1 cellular context compared by ENCODE assay signal in the genomic region with DNA sequence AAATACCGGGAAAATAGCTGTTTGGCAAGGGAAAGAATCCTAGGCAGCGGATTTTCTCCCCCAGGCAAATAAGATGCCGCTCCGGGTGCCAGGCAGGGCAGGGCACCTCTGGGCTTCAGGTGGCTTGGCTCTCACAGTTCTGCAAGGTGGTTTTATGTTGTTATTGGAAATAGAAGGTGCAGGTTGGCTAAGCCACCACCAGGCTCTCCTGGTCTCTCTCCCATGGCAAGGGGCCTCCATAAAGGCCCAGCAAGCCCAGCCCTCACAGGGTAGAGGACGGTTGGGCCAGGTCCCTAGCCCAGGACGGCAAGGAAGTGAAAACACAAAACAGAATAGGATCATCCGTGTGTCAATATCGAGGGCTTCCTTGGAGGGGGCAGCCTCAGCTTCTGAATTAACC.
TF ChIP-seq lines count a peak whose summit lies in the region.

No MANE protein-coding gene starts in this region.

TF ChIP-seq in HepG2, 621 proteins besides CTCF, POLR2A, EP300 and RAD21:
- TF ChIP-seq ZNF331 (CRISPR knock-in tag; IDR thresholded peaks at IDR 0.05), result peak; percentile 59
- TF ChIP-seq, protein P1, sequence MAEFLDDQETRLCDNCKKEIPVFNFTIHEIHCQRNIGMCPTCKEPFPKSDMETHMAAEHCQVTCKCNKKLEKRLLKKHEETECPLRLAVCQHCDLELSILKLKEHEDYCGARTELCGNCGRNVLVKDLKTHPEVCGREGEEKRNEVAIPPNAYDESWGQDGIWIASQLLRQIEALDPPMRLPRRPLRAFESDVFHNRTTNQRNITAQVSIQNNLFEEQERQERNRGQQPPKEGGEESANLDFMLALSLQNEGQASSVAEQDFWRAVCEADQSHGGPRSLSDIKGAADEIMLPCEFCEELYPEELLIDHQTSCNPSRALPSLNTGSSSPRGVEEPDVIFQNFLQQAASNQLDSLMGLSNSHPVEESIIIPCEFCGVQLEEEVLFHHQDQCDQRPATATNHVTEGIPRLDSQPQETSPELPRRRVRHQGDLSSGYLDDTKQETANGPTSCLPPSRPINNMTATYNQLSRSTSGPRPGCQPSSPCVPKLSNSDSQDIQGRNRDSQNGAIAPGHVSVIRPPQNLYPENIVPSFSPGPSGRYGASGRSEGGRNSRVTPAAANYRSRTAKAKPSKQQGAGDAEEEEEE (CRISPR knock-in tag; IDR thresholded peaks at IDR 0.05; ENCODE audit: borderline replicate concordance), result no peak
